ENCODE assay signal across 8 cellular contexts in the genomic region with DNA sequence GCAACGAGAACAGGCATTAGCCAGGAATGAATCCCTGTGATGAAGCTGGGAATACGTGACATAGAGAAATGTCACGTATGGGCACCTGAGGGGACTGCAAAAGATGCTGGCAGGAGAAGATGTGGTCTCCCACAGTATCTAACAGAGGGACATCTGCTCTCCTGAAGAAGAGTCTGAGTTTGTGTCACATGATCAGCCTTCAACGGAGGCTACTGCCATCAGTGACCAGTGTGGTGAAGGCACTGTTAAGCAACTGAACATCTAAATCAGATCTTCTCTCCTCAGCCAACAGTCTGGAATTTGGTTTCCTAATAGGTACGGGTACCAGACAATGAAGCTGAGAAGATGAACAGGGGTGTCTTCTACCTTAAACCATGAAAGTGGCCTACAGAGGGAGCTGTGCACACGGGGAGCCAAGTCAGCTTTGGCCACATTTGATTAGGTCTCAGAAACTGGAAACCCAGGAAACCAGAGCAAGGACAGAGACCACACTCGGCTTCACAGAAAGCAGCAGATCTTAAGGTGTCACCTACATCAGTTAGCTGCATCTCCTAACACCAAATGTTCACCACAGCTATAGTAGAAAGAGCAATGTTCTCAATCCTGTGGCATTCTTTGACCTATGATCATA. TPM values are rescaled to one million over a fixed set of nuclear protein-coding genes. Genes with fewer than 3 reads are reported as not detected.
DNase-seq lines count a peak whose midpoint lies in the region; ATAC-seq and TF ChIP-seq lines count a peak whose summit lies in the region.

No MANE protein-coding gene starts in this region.

- in situ Hi-C loops in GM13976 (cut with MboI; ENCODE audit: low sequenced_read_pairs, unreplicated experiment), result no loop called here

- H3F3A ChIP-seq in SU-DHL-6 (ENCODE audit: insufficient read depth), result peaks cover 4% of the 10 kb centered on the region; the same call in 1 of the 2 replicates

- H3K4me1 ChIP-seq in adrenal gland (replicated peaks in 1 of 2), result no peaks in the 10 kb centered on the region

- no peaks in the 10 kb centered on the region; the same call in none of the 2 replicates for H3K27me3 Mint-ChIP-seq in HFFc6 (ENCODE audit: insufficient read depth)

- no peaks in the 10 kb centered on the region for H3K9me3 Mint-ChIP-seq in HFFc6

- H3K27me3 ChIP-seq in SU-DHL-6 (ENCODE audit: low read length) (no peaks in the 10 kb centered on the region), adrenal gland (no peaks in the 10 kb centered on the region)

- no peak overlapping the region for H3K27ac ChIP-seq in SU-DHL-6 (ENCODE audit: low read depth, low read length)
- H3K27ac ChIP-seq in adrenal gland, result peak overlapping the region in 2 of 5 donors; percentile 12 to 38

- H3K4me3 ChIP-seq in SU-DHL-6 (ENCODE audit: insufficient read depth, low read length, poor library complexity, severe bottlenecking), result no peak overlapping the region
- H3K4me3 ChIP-seq in adrenal gland, result no peak overlapping the region

- peak; percentile 57 for DNase-seq in GM13976 (ENCODE audit: low spot score)
- no peak for DNase-seq in HFFc6
- peak in 2 of 7 donors; percentile 28 to 64 for DNase-seq in adrenal gland
- peak in 1 of 2 donors; percentile 38 for DNase-seq in left colon
- DNase-seq in stimulated activated CD8-positive, alpha-beta memory T cell treated with anti-CD3 and anti-CD28 coated beads, Interleukin-7, amount 100 ng/mL, for 1 hour (ENCODE audit: low read depth in 2 of 2), result peak; percentile 40 to 46
- no peak for DNase-seq in amygdala (lab: John Stamatoyannopoulos, UW)

- H2AFZ ChIP-seq in SU-DHL-6 (ENCODE audit: low read depth, low read length, severe bottlenecking), result no peak overlapping the region

- H3K4me2 ChIP-seq in SU-DHL-6 (ENCODE audit: low read depth, low read length, poor library complexity, severe bottlenecking), result no peak overlapping the region

- no peak overlapping the region for H3K4me3 Mint-ChIP-seq in HFFc6

- H3K36me3 ChIP-seq in SU-DHL-6 (ENCODE audit: low read length), result peaks cover 49% of the 10 kb centered on the region; the same call in 1 of the 2 replicates
- peaks cover 0 to 35% of the 10 kb centered on the region in 2 donors for H3K36me3 ChIP-seq in adrenal gland (replicated peaks in 1 of 2)

- no peaks in the 10 kb centered on the region for H3K9me2 ChIP-seq in SU-DHL-6 (replicated peaks; ENCODE audit: insufficient read depth, low read length)

- H3K9me3 ChIP-seq in SU-DHL-6 (ENCODE audit: insufficient read depth, low read length) (no peaks in the 10 kb centered on the region), adrenal gland (replicated peaks in 1 of 3) (no peaks in the 10 kb centered on the region)

- no peak for TF ChIP-seq POLR2A in adrenal gland (IDR thresholded peaks at IDR 0.05)

- no peak overlapping the region for H3K9ac ChIP-seq in SU-DHL-6 (ENCODE audit: low read length)

- H3K27ac Mint-ChIP-seq in HFFc6, result peak overlapping the region; percentile 6; the same call in 1 of the 2 replicates

- 62 to 67% (median 63%) methylated on average over 7 of the region's 7 CpGs for WGBS in adrenal gland, 4 donors

- no peaks in the 10 kb centered on the region for H4K20me1 ChIP-seq in SU-DHL-6 (ENCODE audit: low read depth, low read length)

- peaks cover 13% of the 10 kb centered on the region for H3K36me3 Mint-ChIP-seq in HFFc6 (ENCODE audit: low read depth)

- H3K4me1 Mint-ChIP-seq in HFFc6 (ENCODE audit: low read depth), result peaks cover 23% of the 10 kb centered on the region

- TF ChIP-seq CTCF in GM13976 (IDR thresholded peaks at IDR 0.05; ENCODE audit: borderline replicate concordance, control extremely low read depth, extremely low read depth, insufficient read depth, missing control alignments) (peak; percentile 36), HFFc6 (IDR thresholded peaks at IDR 0.05) (peak; percentile 80), SU-DHL-6 (IDR thresholded peaks at IDR 0.05; ENCODE audit: insufficient read depth, low read length, poor library complexity, severe bottlenecking) (peak; percentile 30), adrenal gland (IDR thresholded peaks at IDR 0.05) (peak in 5 of 6 experiments; percentile 24 to 46 (median 37))

- peak; percentile 64 for ATAC-seq in left colon
- ATAC-seq in HG03469 (IDR thresholded peaks at IDR 0.05; ENCODE audit: unreplicated experiment), result no peak

- intact Hi-C loops in adrenal gland (cut with DNase I) (no loop called here), left colon (cut with DNase I, micrococcal nuclease) (no loop called here)

- H3K79me2 ChIP-seq in SU-DHL-6 (ENCODE audit: insufficient read depth, low read length), result no peaks in the 10 kb centered on the region

RNA-seq across cellular contexts. Expression of gene BRD7, which starts 41.8 kb away (rescaled TPM):
- total RNA-seq in HFFc6 (2021; fragmentation: NEBNext Ultra II Directional; extraction: Animal tissue kit (Norgen Biotek cat#: 25700)), result 10 to 100 TPM; 50.5 to 65.0 (median 63.0) TPM
- total RNA-seq in adrenal gland (100 to 1,000 TPM in 1 of 8 donors, 10 to 100 TPM in 7; 37.2 to 117 (median 58.7) TPM), left colon (10 to 100 TPM; 54.3 to 54.5 TPM)
- polyA plus RNA-seq in adrenal gland, result 10 to 100 TPM; 41.8 to 85.5 (median 47.9) TPM

Comparison
In these comparisons a context has a peak if more than half of its experiments do, and no peak if none do; other contexts are left out.
1. DNase-seq: peak in GM13976 (single experiment) and stimulated activated CD8-positive, alpha-beta memory T cell treated with anti-CD3 and anti-CD28 coated beads, Interleukin-7, amount 100 ng/mL, for 1 hour (2 of 2); none in HFFc6 (single experiment) and amygdala (0 of 56).
2. CTCF ChIP-seq: peak in every context shown above with its lines; median percentile 80 in HFFc6; 37 in adrenal gland; 36 in GM13976; 30 in SU-DHL-6.